In the genomic region with DNA sequence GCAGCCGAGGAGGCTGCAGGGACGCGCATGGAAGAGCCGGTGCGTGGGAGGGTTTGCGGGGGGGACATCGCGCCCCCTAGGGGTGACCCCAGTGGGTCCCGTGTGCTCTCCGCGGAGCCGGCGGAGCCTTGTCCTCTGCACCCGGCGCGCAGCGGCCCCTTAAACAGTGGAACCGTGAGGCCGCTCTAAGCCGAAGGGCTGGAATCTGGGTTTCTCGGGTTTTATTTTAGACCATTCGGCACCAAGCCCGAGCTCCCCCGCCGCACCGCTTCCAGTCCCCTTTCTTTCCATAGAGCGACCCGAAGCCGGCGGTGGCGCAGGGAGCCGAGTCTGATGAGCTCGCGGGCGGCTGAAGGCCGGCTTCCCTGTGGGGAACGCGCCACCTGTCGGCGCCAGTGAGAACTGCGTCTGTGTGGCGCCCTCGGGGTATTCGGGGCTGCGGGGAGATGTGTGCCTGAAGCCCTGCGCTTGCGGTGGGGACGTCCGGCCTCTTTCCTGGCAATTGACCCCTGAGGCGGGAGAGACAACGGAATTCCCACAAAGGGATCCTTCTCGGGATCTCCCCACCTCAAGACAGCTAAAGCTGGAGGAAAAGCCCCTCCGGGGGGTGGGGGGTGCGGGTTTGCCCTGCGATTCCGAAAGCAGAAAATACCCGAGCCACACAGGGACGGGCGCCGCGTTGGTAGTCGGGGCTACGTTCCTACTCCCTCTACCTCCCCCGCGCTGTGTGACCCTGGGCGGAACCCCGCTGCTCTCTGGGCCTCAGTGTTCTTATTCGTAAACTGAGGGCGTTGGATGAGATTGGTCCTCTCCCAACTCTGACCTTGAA, we compare ENCODE assay signal across 9 cellular contexts. TPM values are rescaled to one million over a fixed set of nuclear protein-coding genes. Genes with fewer than 3 reads are reported as not detected.
A peak's percentile ranks its signal among the peaks of the same experiment; 100 is the strongest.
DNase-seq lines count a peak whose midpoint lies in the region; ATAC-seq, FAIRE-seq and TF ChIP-seq lines count a peak whose summit lies in the region.
"Had no signal": no experiment of that assay in that cellular context is flagged by ENCODE, and none has a peak within 500 bp of the region (broad histone marks: within the 10 kb centered on the region; RNA-seq: fewer than 3 reads in every experiment).

No MANE protein-coding gene starts in this region.

- peak; percentile 80 for ATAC-seq in HG02852 (IDR thresholded peaks at IDR 0.05; ENCODE audit: unreplicated experiment)
- peak; percentile 54 for ATAC-seq in WTC11

- H3K36me3 Mint-ChIP-seq in WTC11: no peaks in the 10 kb centered on the region

- peaks cover 60% of the 10 kb centered on the region for H3K4me1 Mint-ChIP-seq in WTC11

- CTCF ChIA-PET in WTC11 (lab: Charles Lee): interaction anchor here (0.6 to 2.2 kb wide), 61 partner anchors 9 to 841 kb away, joined by 3 to 62 read pairs (median 4); partner anchors contain the start of genes CCDC93 and EN1

- H3K27me3 Mint-ChIP-seq in WTC11 (ENCODE audit: low read depth): peaks cover 100% of the 10 kb centered on the region

- POLR2A ChIA-PET in WTC11 (lab: Charles Lee): no interaction called here

- no peaks in the 10 kb centered on the region for H3K36me3 ChIP-seq in bronchial epithelial cell (ENCODE audit: control insufficient read depth, insufficient read depth, low read length)
- H3K36me3 ChIP-seq in kidney epithelial cell (ENCODE audit: control insufficient read depth, insufficient read depth, low read length): no peaks in the 10 kb centered on the region

- H3K9me3 Mint-ChIP-seq in WTC11: no peaks in the 10 kb centered on the region

- H3K27me3 ChIP-seq in bronchial epithelial cell (ENCODE audit: control insufficient read depth, insufficient read depth, low read length) (peaks cover 86% of the 10 kb centered on the region), kidney epithelial cell (ENCODE audit: control insufficient read depth, insufficient read depth, low read length) (peaks cover 99% of the 10 kb centered on the region)

- FAIRE-seq in bronchial epithelial cell (lab: Jason Lieb, UNC): no peak
- FAIRE-seq: A204.1 had no signal

- H3K27ac Mint-ChIP-seq in WTC11: no peak overlapping the region

- H3K4me3 ChIP-seq in bronchial epithelial cell (ENCODE audit: low read depth, low read length) (peak overlapping the region; percentile 8), kidney epithelial cell (ENCODE audit: low read depth, low read length) (no peak overlapping the region)

- DNase-seq in NCI-H1417 (lab: John Stamatoyannopoulos, UW): peak; percentile 54 to 69 (median 67)
- no peak for DNase-seq in NCI-H1417 treated with DMSO at 0.1 percent for 48 hours (lab: John Stamatoyannopoulos, UW)
- peak; percentile 67 for DNase-seq in NCI-H1694 treated with DMSO at 0.1 percent for 48 hours (lab: John Stamatoyannopoulos, UW)
- peak; percentile 94 for DNase-seq in WTC11 (ENCODE audit: low spot score)
- peak; percentile 27 for DNase-seq in bronchial epithelial cell (ENCODE audit: low read depth)
- DNase-seq in kidney epithelial cell (ENCODE audit: low read depth): peak; percentile 7
- DNase-seq in stimulated activated CD4-positive, alpha-beta T cell treated with anti-CD3 and anti-CD28 coated beads, Interleukin-1b, Interleukin-23, amount 100 ng/mL, for 1 hour (ENCODE audit: low read depth in 2 of 2): peak; percentile 36 to 81

- peak overlapping the region; percentile 59 for H3K4me3 Mint-ChIP-seq in WTC11

- TF ChIP-seq CTCF in WTC11 (IDR thresholded peaks at IDR 0.05) (peak; percentile 97), bronchial epithelial cell (IDR thresholded peaks at IDR 0.05; ENCODE audit: insufficient read depth, low read length, severe bottlenecking) (peak; percentile 93), kidney epithelial cell (IDR thresholded peaks at IDR 0.05; ENCODE audit: insufficient read depth, low read length, poor library complexity, severe bottlenecking) (peak; percentile 86)

TF ChIP-seq in WTC11, 78 proteins besides CTCF, POLR2A, EP300 and RAD21 (continues in another document):
- TF ChIP-seq MAX (CRISPR knock-in tag; IDR thresholded peaks at IDR 0.05): 0 out of 2 replicates have a peak, but pooled peaks have one; percentile 22
- no peak for TF ChIP-seq ZNF396 (CRISPR knock-in tag; IDR thresholded peaks at IDR 0.05; ENCODE audit: borderline replicate concordance)
- no peak for TF ChIP-seq MXD4 (CRISPR knock-in tag; IDR thresholded peaks at IDR 0.05; ENCODE audit: borderline replicate concordance)
- TF ChIP-seq USF1 (CRISPR knock-in tag; IDR thresholded peaks at IDR 0.05): 0 out of 2 replicates have a peak, but pooled peaks have one; percentile 35
- no peak for TF ChIP-seq OVOL2 (CRISPR knock-in tag; IDR thresholded peaks at IDR 0.05; ENCODE audit: borderline replicate concordance)
- TF ChIP-seq JAZF1 (CRISPR knock-in tag; IDR thresholded peaks at IDR 0.05): no peak
- no peak for TF ChIP-seq E2F5 (CRISPR knock-in tag; IDR thresholded peaks at IDR 0.05)
- peak; percentile 75; the same call in 1 of the 2 replicates for TF ChIP-seq HMGXB4 (CRISPR knock-in tag; IDR thresholded peaks at IDR 0.05)
- TF ChIP-seq USF2 (CRISPR knock-in tag; IDR thresholded peaks at IDR 0.05): no peak
- no peak for TF ChIP-seq MYBL2 (CRISPR knock-in tag; IDR thresholded peaks at IDR 0.05)
- no peak for TF ChIP-seq SP1 (CRISPR knock-in tag; conservative IDR thresholded peaks at IDR 0.05)
- TF ChIP-seq ZNF121 (CRISPR knock-in tag; IDR thresholded peaks at IDR 0.05): no peak
- no peak for TF ChIP-seq ZNF425 (CRISPR knock-in tag; conservative IDR thresholded peaks at IDR 0.05)

RNA-seq across cellular contexts. Expression of gene EN1, which starts 8.2 kb away (rescaled TPM):
- total RNA-seq in WTC11 (2021) (not detected in 3 replicates), bronchial epithelial cell (not detected in 2 replicates), kidney epithelial cell (not detected in 2 replicates)
